Comparison of ENCODE assay signal across 18 cellular contexts in genomic region chr19:8481616-8482015, GRCh38. TPM values are rescaled to one million over a fixed set of nuclear protein-coding genes. Genes with fewer than 3 reads are reported as not detected.
A peak's percentile ranks its signal among the peaks of the same experiment; 100 is the strongest.
DNase-seq lines count a peak whose midpoint lies in the region; ATAC-seq lines count a peak whose summit lies in the region.
"Had no signal": no experiment of that assay in that cellular context is flagged by ENCODE, and none has a peak within 500 bp of the region (broad histone marks: within the 10 kb centered on the region; RNA-seq: fewer than 3 reads in every experiment).

No MANE protein-coding gene starts in this region.

- WGBS in esophagus, 2 donors = 43 to 66% methylated on average over 6 of the region's 6 CpGs

- in situ Hi-C loops in G401 (cut with HindIII; ENCODE audit: low sequenced_read_pairs) = no loop called here

- H3K27me3 Mint-ChIP-seq in activated T-cell treated with anti-CD3 and anti-CD28 coated beads, Interleukin-2, amount 50 U/mL, for 24 hours = no peaks in the 10 kb centered on the region
- H3K27me3 Mint-ChIP-seq in activated T-cell treated with anti-CD3 and anti-CD28 coated beads, Interleukin-2, amount 50 U/mL, for 4 hours (ENCODE audit: low read depth) = no peaks in the 10 kb centered on the region
- H3K27me3 Mint-ChIP-seq in T-helper 17 cell = no peaks in the 10 kb centered on the region

- H3K9me3 ChIP-seq in T-helper 17 cell (ENCODE audit: control insufficient read depth, low read length, poor library complexity, severe bottlenecking) (no peaks in the 10 kb centered on the region), esophagus (ENCODE audit: control insufficient read depth in 2 of 2, insufficient read depth in 1 of 2, low read depth in 1 of 2, low read length in 1 of 2) (no peaks in the 10 kb centered on the region)
- H3K9me3 ChIP-seq: adrenal gland, left lung, SJSA1, stomach had no signal

- H3K4me3 Mint-ChIP-seq in activated T-cell treated with anti-CD3 and anti-CD28 coated beads, Interleukin-2, amount 50 U/mL, for 24 hours = no peak overlapping the region
- no peak overlapping the region for H3K4me3 Mint-ChIP-seq in activated T-cell treated with anti-CD3 and anti-CD28 coated beads, Interleukin-2, amount 50 U/mL, for 4 hours
- no peak overlapping the region for H3K4me3 Mint-ChIP-seq in T-helper 17 cell
- no peak overlapping the region for H3K4me3 Mint-ChIP-seq in stimulated activated effector memory CD8-positive, alpha-beta T cell treated with anti-CD3 and anti-CD28 coated beads, Interleukin-12 subunit alpha, Interleukin-12 subunit beta, amount 100 ng/mL, for 72 hours

- H3K27me3 ChIP-seq in esophagus (ENCODE audit: control insufficient read depth in 1 of 2, insufficient read depth in 2 of 2, low read length in 2 of 2) = no peaks in the 10 kb centered on the region
- H3K27me3 ChIP-seq: adrenal gland, left lung, SJSA1, stomach had no signal

- peaks cover 20 to 38% of the 10 kb centered on the region in 2 donors for H3K36me3 ChIP-seq in esophagus (ENCODE audit: control insufficient read depth in 2 of 2, insufficient read depth in 2 of 2, low read length in 1 of 2)

- H3K4me1 ChIP-seq in esophagus (ENCODE audit: control insufficient read depth in 2 of 2, insufficient read depth in 2 of 2, low read length in 1 of 2) = peaks cover 3 to 25% of the 10 kb centered on the region in 2 donors
- H3K4me1 ChIP-seq: SJSA1 had no signal

- peaks cover 93% of the 10 kb centered on the region for H3K36me3 Mint-ChIP-seq in activated T-cell treated with anti-CD3 and anti-CD28 coated beads, Interleukin-2, amount 50 U/mL, for 24 hours (ENCODE audit: low read depth)
- H3K36me3 Mint-ChIP-seq in activated T-cell treated with anti-CD3 and anti-CD28 coated beads, Interleukin-2, amount 50 U/mL, for 4 hours (ENCODE audit: insufficient read depth) = peaks cover 43% of the 10 kb centered on the region
- peaks cover 2% of the 10 kb centered on the region for H3K36me3 Mint-ChIP-seq in T-helper 17 cell (ENCODE audit: low read depth)
- H3K36me3 Mint-ChIP-seq in stimulated activated effector memory CD8-positive, alpha-beta T cell treated with anti-CD3 and anti-CD28 coated beads, Interleukin-12 subunit alpha, Interleukin-12 subunit beta, amount 100 ng/mL, for 72 hours = peaks cover 100% of the 10 kb centered on the region

- ATAC-seq in activated T-cell treated with anti-CD3 and anti-CD28 coated beads, Interleukin-2, amount 50 U/mL, for 4 hours = no peak
- no peak for ATAC-seq in T-helper 17 cell
- no peak for ATAC-seq in stimulated activated effector memory CD8-positive, alpha-beta T cell treated with anti-CD3 and anti-CD28 coated beads, Interleukin-12 subunit alpha, Interleukin-12 subunit beta, amount 100 ng/mL, for 72 hours
- no peak for ATAC-seq in GM18867 (IDR thresholded peaks at IDR 0.05; ENCODE audit: unreplicated experiment)
- ATAC-seq in HG02571 (IDR thresholded peaks at IDR 0.05; ENCODE audit: unreplicated experiment) = no peak

- H3K9me3 Mint-ChIP-seq in activated T-cell treated with anti-CD3 and anti-CD28 coated beads, Interleukin-2, amount 50 U/mL, for 24 hours = no peaks in the 10 kb centered on the region
- H3K9me3 Mint-ChIP-seq in activated T-cell treated with anti-CD3 and anti-CD28 coated beads, Interleukin-2, amount 50 U/mL, for 4 hours = no peaks in the 10 kb centered on the region
- H3K9me3 Mint-ChIP-seq in stimulated activated effector memory CD8-positive, alpha-beta T cell treated with anti-CD3 and anti-CD28 coated beads, Interleukin-12 subunit alpha, Interleukin-12 subunit beta, amount 100 ng/mL, for 72 hours = no peaks in the 10 kb centered on the region

- no peak overlapping the region for H3K4me3 ChIP-seq in esophagus (ENCODE audit: low read depth in 1 of 2, low read length in 2 of 2)
- H3K4me3 ChIP-seq: adrenal gland, left lung, SJSA1, stomach had no signal

- H3K27ac ChIP-seq in esophagus (ENCODE audit: low read depth in 2 of 2, low read length in 1 of 2) = peak overlapping the region; percentile 84 to 92
- H3K27ac ChIP-seq: adrenal gland, SJSA1 had no signal

- peaks cover 72% of the 10 kb centered on the region for H3K4me1 Mint-ChIP-seq in activated T-cell treated with anti-CD3 and anti-CD28 coated beads, Interleukin-2, amount 50 U/mL, for 24 hours (ENCODE audit: low read depth)
- H3K4me1 Mint-ChIP-seq in activated T-cell treated with anti-CD3 and anti-CD28 coated beads, Interleukin-2, amount 50 U/mL, for 4 hours (ENCODE audit: low read depth) = peaks cover 51% of the 10 kb centered on the region
- peaks cover 30% of the 10 kb centered on the region for H3K4me1 Mint-ChIP-seq in T-helper 17 cell
- H3K4me1 Mint-ChIP-seq in stimulated activated effector memory CD8-positive, alpha-beta T cell treated with anti-CD3 and anti-CD28 coated beads, Interleukin-12 subunit alpha, Interleukin-12 subunit beta, amount 100 ng/mL, for 72 hours = peaks cover 48% of the 10 kb centered on the region

- no peak for DNase-seq in activated T-cell treated with anti-CD3 and anti-CD28 coated beads, Interleukin-2, amount 50 U/mL, for 24 hours
- no peak for DNase-seq in activated T-cell treated with anti-CD3 and anti-CD28 coated beads, Interleukin-2, amount 50 U/mL, for 4 hours
- no peak for DNase-seq in T-helper 17 cell
- DNase-seq in stimulated activated effector memory CD8-positive, alpha-beta T cell treated with anti-CD3 and anti-CD28 coated beads, Interleukin-12 subunit alpha, Interleukin-12 subunit beta, amount 100 ng/mL, for 72 hours (ENCODE audit: low spot score in 2 of 2) = no peak
- DNase-seq in G401 (ENCODE audit: low spot score) = no peak
- DNase-seq: COR-L47, KBM-7, NCI-H1092 treated with DMSO at 0.1 percent for 48 hours, NCI-H526, stomach had no signal

- H3K27ac Mint-ChIP-seq in activated T-cell treated with anti-CD3 and anti-CD28 coated beads, Interleukin-2, amount 50 U/mL, for 24 hours = peak overlapping the region; percentile 87
- peak overlapping the region; percentile 66 for H3K27ac Mint-ChIP-seq in T-helper 17 cell
- peak overlapping the region; percentile 78 for H3K27ac Mint-ChIP-seq in stimulated activated effector memory CD8-positive, alpha-beta T cell treated with anti-CD3 and anti-CD28 coated beads, Interleukin-12 subunit alpha, Interleukin-12 subunit beta, amount 100 ng/mL, for 72 hours

RNA-seq across cellular contexts. Expression of gene PRAM1, which starts 20.8 kb away (rescaled TPM):
- under 1 TPM in 1 of 3 donors, not detected in 2; 0.13 TPM for total RNA-seq in activated T-cell treated with anti-CD3 and anti-CD28 coated beads, Interleukin-2, amount 50 U/mL, for 4 hours
- total RNA-seq in T-helper 17 cell = 1 to 10 TPM; 5.2 to 7.4 TPM
- 1 to 10 TPM in 1 of 2 donors, under 1 TPM in 1; 0.28 to 1.4 TPM for polyA plus RNA-seq in esophagus
- not detected in 2 replicates for total RNA-seq in G401 (2014; rRNA removed; shearing (Covaris generic))
- total RNA-seq: frontal cortex, SJSA1 had no signal
- polyA plus RNA-seq: AG04450 had no signal

RNA-seq across cellular contexts. Expression of gene ZNF414, which starts 32.4 kb away (rescaled TPM):
- total RNA-seq in activated T-cell treated with anti-CD3 and anti-CD28 coated beads, Interleukin-2, amount 50 U/mL, for 4 hours = 10 to 100 TPM; 27.8 to 31.2 (median 29.4) TPM
- total RNA-seq in T-helper 17 cell = 10 to 100 TPM; 45.1 to 46.2 TPM
- 10 to 100 TPM; 22.6 to 27.2 TPM for polyA plus RNA-seq in esophagus
- total RNA-seq in G401 (2014; rRNA removed; shearing (Covaris generic)) = not detected in 2 replicates

RNA-seq across cellular contexts. Expression of gene HNRNPM, which starts 36.8 kb away (rescaled TPM):
- 100 to 1,000 TPM; 448 to 486 (median 453) TPM for total RNA-seq in activated T-cell treated with anti-CD3 and anti-CD28 coated beads, Interleukin-2, amount 50 U/mL, for 4 hours
- 100 to 1,000 TPM; 248 to 259 TPM for total RNA-seq in T-helper 17 cell
- polyA plus RNA-seq in esophagus = 100 to 1,000 TPM in 1 of 2 donors, 10 to 100 TPM in 1; 49.9 to 134 TPM
- 101 and 123 TPM in 2 replicates for total RNA-seq in G401 (2014; rRNA removed; shearing (Covaris generic))

Comparison
In these comparisons a context has a peak if more than half of its experiments do, and no peak if none do; other contexts are left out.
1. RNA of gene ZNF414, which starts 32.4 kb away (total RNA-seq): 45.1 to 46.2 TPM in T-helper 17 cell and 27.8 to 31.2 TPM in activated T-cell treated with anti-CD3 and anti-CD28 coated beads, Interleukin-2, amount 50 U/mL, for 4 hours; not detected in G401; every median in the first group is over 10 times any median in the second.
2. Peak in every context shown above with its lines, with median percentiles within 50 percentile points of each other: H3K27ac Mint-ChIP-seq.